In the genomic region with DNA sequence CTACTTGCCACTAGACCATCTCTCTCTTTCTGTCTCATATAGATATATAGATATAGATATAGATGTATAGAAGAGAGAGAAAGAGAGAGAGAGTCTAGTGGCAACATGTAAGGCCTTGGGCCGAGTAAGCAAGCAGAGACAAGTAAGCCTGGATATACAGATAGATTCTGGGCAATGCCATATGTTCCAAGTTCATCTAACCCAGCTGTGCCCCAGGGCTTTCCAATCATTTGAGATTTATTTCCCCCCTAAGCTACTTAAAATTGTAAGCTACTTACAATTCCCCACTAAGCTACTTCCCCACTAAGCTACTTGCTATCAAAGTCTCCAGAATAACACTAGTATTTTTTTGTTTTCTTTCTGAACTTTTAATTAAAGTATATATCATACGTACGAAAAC, we compare ENCODE assay signal across 32 cellular contexts.
"Had no signal": no experiment of that assay in that cellular context is flagged by ENCODE, and none has a peak within 500 bp of the region (broad histone marks: within the 10 kb centered on the region; RNA-seq: fewer than 3 reads in every experiment).

No MANE protein-coding gene starts in this region.

- H3K4me1 Mint-ChIP-seq: activated CD4-positive, alpha-beta T cell treated with anti-CD3 and anti-CD28 coated beads, Interleukin-2, amount 10 ng/mL, durations not matched to agents 24 days and 14 days; activated naive CD8-positive, alpha-beta T cell treated with anti-CD3 and anti-CD28 coated beads for 36 hours; central memory CD8-positive, alpha-beta T cell had no signal

- H3K27ac Mint-ChIP-seq: activated CD4-positive, alpha-beta T cell treated with anti-CD3 and anti-CD28 coated beads, Interleukin-2, amount 10 ng/mL, durations not matched to agents 24 days and 14 days; activated CD8-positive, alpha-beta T cell treated with anti-CD3 and anti-CD28 coated beads, Interleukin-2, amount 10 ng/mL, durations not matched to agents 7 days and 5 days; activated naive CD8-positive, alpha-beta T cell treated with anti-CD3 and anti-CD28 coated beads for 36 hours; activated T-cell treated with anti-CD3 and anti-CD28 coated beads, Interleukin-2, amount 50 U/mL, for 24 hours; activated T-helper 1 cell treated with anti-CD3 and anti-CD28 coated beads, Interleukin-12 subunit alpha, Interleukin-12 subunit beta, Interleukin-2, Interleukin-4 antibody, amounts not matched to agents 30 ng/mL and 10 ng/mL and 1 ng/mL, durations not matched to agents 14 hours and 24 hours and 36 hours had no signal

- H3K36me3 Mint-ChIP-seq: activated naive CD8-positive, alpha-beta T cell treated with anti-CD3 and anti-CD28 coated beads for 36 hours had no signal

- H3K4me3 ChIP-seq: ascending aorta, cardiac muscle cell, MG63 had no signal

- H3K4me1 ChIP-seq: ascending aorta, Peyer's patch had no signal

- H3K36me3 ChIP-seq: ascending aorta, cardiac muscle cell, MG63, Peyer's patch had no signal

- H3K9me3 ChIP-seq: ascending aorta, MG63, Peyer's patch had no signal

- H3K27me3 ChIP-seq: ascending aorta, cardiac muscle cell, MG63, Peyer's patch had no signal

- H3K27me3 Mint-ChIP-seq: activated CD4-positive, alpha-beta T cell treated with anti-CD3 and anti-CD28 coated beads, Interleukin-2, amount 10 ng/mL, durations not matched to agents 24 days and 14 days; activated naive CD8-positive, alpha-beta T cell treated with anti-CD3 and anti-CD28 coated beads for 36 hours; activated T-cell treated with anti-CD3 and anti-CD28 coated beads, Interleukin-2, amount 50 U/mL, for 24 hours; central memory CD8-positive, alpha-beta T cell had no signal

- H3K27ac ChIP-seq: ascending aorta, cardiac muscle cell, Peyer's patch had no signal

- H3K9me3 Mint-ChIP-seq: activated CD4-positive, alpha-beta T cell treated with anti-CD3 and anti-CD28 coated beads, Interleukin-2, amount 10 ng/mL, durations not matched to agents 24 days and 14 days; activated naive CD8-positive, alpha-beta T cell treated with anti-CD3 and anti-CD28 coated beads for 36 hours; activated T-helper 1 cell treated with anti-CD3 and anti-CD28 coated beads, Interleukin-12 subunit alpha, Interleukin-12 subunit beta, Interleukin-2, Interleukin-4 antibody, amounts not matched to agents 30 ng/mL and 10 ng/mL and 1 ng/mL, durations not matched to agents 14 hours and 24 hours and 36 hours had no signal

- DNase-seq: activated CD4-positive, alpha-beta T cell treated with anti-CD3 and anti-CD28 coated beads, Interleukin-2, amount 10 ng/mL, durations not matched to agents 24 days and 14 days; activated CD4-positive, alpha-beta T cell treated with anti-CD3 and anti-CD28 coated beads, Interleukin-2, amount 50 U/mL, for 48 hours; activated CD8-positive, alpha-beta T cell treated with anti-CD3 and anti-CD28 coated beads, Interleukin-2, amount 10 ng/mL, durations not matched to agents 7 days and 5 days; activated effector memory CD4-positive, alpha-beta T cell treated with Interleukin-2 at 50 U/mL for 16 hours; activated naive CD4-positive, alpha-beta T cell; activated naive CD4-positive, alpha-beta T cell treated with anti-CD3 and anti-CD28 coated beads, Interleukin-2, amount 50 U/mL, for 16 hours; activated naive CD8-positive, alpha-beta T cell treated with anti-CD3 and anti-CD28 coated beads for 36 hours; activated T-cell treated with anti-CD3 and anti-CD28 coated beads, Interleukin-2, amount 50 U/mL, for 24 hours; amniotic stem cell; Kasumi-1; KG1; MG63; NCI-H1048; NCI-H1105 treated with DMSO at 0.1 percent for 48 hours; NCI-H1436; NCI-H187; NCI-H2081; NCI-H345; NCI-H526 treated with DMSO at 0.1 percent for 48 hours; NCI-H774; NK-92 treated with Interleukin-12 subunit alpha and Interleukin-12 subunit beta, amount 100 ng/mL, for 24 hours; PC-3; Peyer's patch; RPMI8226; SHP77 treated with DMSO at 0.1 percent for 48 hours; SW 1271; T-helper 1 cell; T1000 had no signal

- H3K4me3 Mint-ChIP-seq: activated CD4-positive, alpha-beta T cell treated with anti-CD3 and anti-CD28 coated beads, Interleukin-2, amount 10 ng/mL, durations not matched to agents 24 days and 14 days; activated CD8-positive, alpha-beta T cell treated with anti-CD3 and anti-CD28 coated beads, Interleukin-2, amount 10 ng/mL, durations not matched to agents 7 days and 5 days; activated naive CD8-positive, alpha-beta T cell treated with anti-CD3 and anti-CD28 coated beads for 36 hours; activated T-cell treated with anti-CD3 and anti-CD28 coated beads, Interleukin-2, amount 50 U/mL, for 24 hours; activated T-helper 1 cell treated with anti-CD3 and anti-CD28 coated beads, Interleukin-12 subunit alpha, Interleukin-12 subunit beta, Interleukin-2, Interleukin-4 antibody, amounts not matched to agents 30 ng/mL and 10 ng/mL and 1 ng/mL, durations not matched to agents 14 hours and 24 hours and 36 hours; central memory CD8-positive, alpha-beta T cell had no signal
